In genomic region chr16:57591086-57591869, GRCh38 we compare ENCODE assay signal across 8 cellular contexts. TPM values are rescaled to one million over a fixed set of nuclear protein-coding genes. Genes with fewer than 3 reads are reported as not detected.
DNase-seq lines count a peak whose midpoint lies in the region; ATAC-seq and TF ChIP-seq lines count a peak whose summit lies in the region.

No MANE protein-coding gene starts in this region.

- POLR2A ChIA-PET in Caco-2 (lab: Charles Lee): no interaction called here

- no TSS peak for BruUV-seq in Caco-2 (replicated peaks; lab: Mats Ljungman, UMichigan)

- H3K27me3 Mint-ChIP-seq in Caco-2 (ENCODE audit: insufficient read depth, unreplicated experiment) (no peaks in the 10 kb centered on the region), naive B cell (peaks cover 0 to 12% (median 10%) of the 10 kb centered on the region in 3 donors)

- peak; percentile 64 for ATAC-seq in GM19452 (IDR thresholded peaks at IDR 0.05; ENCODE audit: unreplicated experiment)
- ATAC-seq in HG03565 (IDR thresholded peaks at IDR 0.05; ENCODE audit: unreplicated experiment): peak; percentile 60
- peak; percentile 64 to 75 for ATAC-seq in naive B cell (ENCODE audit: low read depth in 2 of 2)

- TF ChIP-seq CTCF in Caco-2 (IDR thresholded peaks at IDR 0.05; ENCODE audit: insufficient read depth in 1 of 2, low read depth in 1 of 2, low read length in 1 of 2, severe bottlenecking in 1 of 2, unreplicated experiment in 1 of 2): peak; percentile 97

- peak; percentile 78 to 89 for DNase-seq in Caco-2
- peak; percentile 54 for DNase-seq in NOMO-1 treated with DMSO at 0.1 percent for 48 hours (lab: John Stamatoyannopoulos, UW; ENCODE audit: unreplicated experiment)
- DNase-seq in activated T-cell treated with anti-CD3 and anti-CD28 coated beads for 1 hour (ENCODE audit: low read depth): peak; percentile 36
- DNase-seq in erythroblast (lab: John Stamatoyannopoulos, UW): peak; percentile 55 to 76
- DNase-seq in naive B cell: peak; percentile 39
- peak; percentile 43 for DNase-seq in stromal cell of bone marrow (ENCODE audit: low read depth)

- H3K9me3 Mint-ChIP-seq in Caco-2 (ENCODE audit: unreplicated experiment) (peaks cover 11% of the 10 kb centered on the region), naive B cell (peaks cover 0 to 16% (median 5%) of the 10 kb centered on the region in 7 donors)

- H3K4me3 Mint-ChIP-seq in Caco-2 (ENCODE audit: unreplicated experiment): no peak overlapping the region
- H3K4me3 Mint-ChIP-seq in naive B cell: no peak overlapping the region

- no peak overlapping the region for H3K4me3 ChIP-seq in Caco-2 (ENCODE audit: low read depth, low read length)

- CTCF ChIA-PET in Caco-2 (lab: Charles Lee): interaction anchor here (0.5 to 1.9 kb wide), 25 partner anchors 9 to 272 kb away, joined by 3 to 26 read pairs (median 4); partner anchors contain the start of gene KATNB1

- H3K9me3 ChIP-seq in Caco-2: no peaks in the 10 kb centered on the region

- H3K27me3 ChIP-seq in Caco-2 (replicated peaks; ENCODE audit: control insufficient read depth, insufficient read depth, low read length): no peaks in the 10 kb centered on the region

- H3K4me1 Mint-ChIP-seq in Caco-2 (ENCODE audit: low read depth, unreplicated experiment) (peaks cover 8% of the 10 kb centered on the region), naive B cell (peaks cover 16 to 23% (median 18%) of the 10 kb centered on the region in 3 donors)

- no peaks in the 10 kb centered on the region for H3K36me3 ChIP-seq in Caco-2 (ENCODE audit: control insufficient read depth, insufficient read depth, low read length)

- H3K36me3 Mint-ChIP-seq in Caco-2 (ENCODE audit: insufficient read depth, unreplicated experiment) (no peaks in the 10 kb centered on the region), naive B cell (peaks cover 5 to 7% of the 10 kb centered on the region in 2 donors)

- intact Hi-C loops in Caco-2 (cut with micrococcal nuclease; ENCODE audit: unreplicated experiment): loop anchor here (1.0 to 10.0 kb wide), 5 partner anchors 15 to 274 kb away; partner anchors contain the start of gene KATNB1

- TF ChIP-seq POLR2A in erythroblast (IDR thresholded peaks at IDR 0.05; ENCODE audit: low read length): no peak

- peak overlapping the region; percentile 29 for H3K27ac Mint-ChIP-seq in Caco-2 (ENCODE audit: unreplicated experiment)
- peak overlapping the region in 1 of 6 donors; percentile 22 for H3K27ac Mint-ChIP-seq in naive B cell

- peaks cover 10% of the 10 kb centered on the region for H3K4me1 ChIP-seq in Caco-2

RNA-seq across cellular contexts. Expression of gene ADGRG1, which starts 37.2 kb away (rescaled TPM):
- total RNA-seq in Caco-2 (2022): 153 and 195 TPM in 2 replicates
- polyA plus RNA-seq in naive B cell (ENCODE audit: low read depth in 6 of 6): under 1 TPM in 5 of 6 donors, not detected in 1; 0.17 to 0.72 (median 0.65) TPM

RNA-seq across cellular contexts. Expression of gene ADGRG5, which starts 48.8 kb away (rescaled TPM):
- total RNA-seq in Caco-2 (2022): 4.6 and 5.2 TPM in 2 replicates
- polyA plus RNA-seq in naive B cell (ENCODE audit: low read depth in 6 of 6): 10 to 100 TPM; 15.2 to 36.4 (median 18.9) TPM

RNA-seq across cellular contexts. Expression of gene CCDC102A, which starts 54.9 kb away (rescaled TPM):
- 9.1 and 11.8 TPM in 2 replicates for total RNA-seq in Caco-2 (2022)
- 10 to 100 TPM in 2 of 6 donors, 1 to 10 TPM in 4; 3.8 to 13.8 (median 9.3) TPM for polyA plus RNA-seq in naive B cell (ENCODE audit: low read depth in 6 of 6)
